1 cellular context compared by ENCODE assay signal in the genomic region with DNA sequence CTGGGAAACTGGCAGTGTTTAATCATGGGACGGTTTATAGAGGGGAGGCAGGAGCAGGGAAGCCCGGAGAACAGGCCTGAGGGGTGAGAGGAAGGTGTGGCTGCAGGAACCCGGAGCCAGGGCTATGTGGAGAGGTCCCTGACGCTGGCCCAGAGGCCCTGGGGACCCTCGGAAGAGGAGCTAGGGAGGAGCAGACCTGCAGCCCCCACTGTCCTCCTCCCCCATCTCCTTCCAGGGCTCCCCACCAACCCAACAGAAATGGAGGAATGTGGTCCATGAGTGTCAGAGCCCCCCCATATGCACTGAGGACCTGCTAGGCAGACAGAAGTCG.
TF ChIP-seq lines count a peak whose summit lies in the region.

No MANE protein-coding gene starts in this region.

TF ChIP-seq in HCT116, 20 proteins besides CTCF, POLR2A, EP300 and RAD21 (continued from another document):
- TF ChIP-seq ZFX (IDR thresholded peaks at IDR 0.05), result no peak
- no peak for TF ChIP-seq EGR1 (IDR thresholded peaks at IDR 0.05; ENCODE audit: low read depth)
- TF ChIP-seq, protein P1, sequence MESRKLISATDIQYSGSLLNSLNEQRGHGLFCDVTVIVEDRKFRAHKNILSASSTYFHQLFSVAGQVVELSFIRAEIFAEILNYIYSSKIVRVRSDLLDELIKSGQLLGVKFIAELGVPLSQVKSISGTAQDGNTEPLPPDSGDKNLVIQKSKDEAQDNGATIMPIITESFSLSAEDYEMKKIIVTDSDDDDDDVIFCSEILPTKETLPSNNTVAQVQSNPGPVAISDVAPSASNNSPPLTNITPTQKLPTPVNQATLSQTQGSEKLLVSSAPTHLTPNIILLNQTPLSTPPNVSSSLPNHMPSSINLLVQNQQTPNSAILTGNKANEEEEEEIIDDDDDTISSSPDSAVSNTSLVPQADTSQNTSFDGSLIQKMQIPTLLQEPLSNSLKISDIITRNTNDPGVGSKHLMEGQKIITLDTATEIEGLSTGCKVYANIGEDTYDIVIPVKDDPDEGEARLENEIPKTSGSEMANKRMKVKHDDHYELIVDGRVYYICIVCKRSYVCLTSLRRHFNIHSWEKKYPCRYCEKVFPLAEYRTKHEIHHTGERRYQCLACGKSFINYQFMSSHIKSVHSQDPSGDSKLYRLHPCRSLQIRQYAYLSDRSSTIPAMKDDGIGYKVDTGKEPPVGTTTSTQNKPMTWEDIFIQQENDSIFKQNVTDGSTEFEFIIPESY (IDR thresholded peaks at IDR 0.05; ENCODE audit: extremely low read depth, insufficient replicate concordance, low read length), result no peak
- no peak for TF ChIP-seq TCF7L2 (IDR thresholded peaks at IDR 0.05; ENCODE audit: borderline replicate concordance, extremely low read depth, insufficient read depth, insufficient read length)
- TF ChIP-seq EZH2phosphoT487 (IDR thresholded peaks at IDR 0.05; ENCODE audit: borderline replicate concordance), result no peak
- TF ChIP-seq POLR2AphosphoS5 (IDR thresholded peaks at IDR 0.05; ENCODE audit: low read depth, low read length), result no peak
- no peak for TF ChIP-seq ZNF274 (IDR thresholded peaks at IDR 0.05; ENCODE audit: low read depth, low read length)
- TF ChIP-seq, protein P2, sequence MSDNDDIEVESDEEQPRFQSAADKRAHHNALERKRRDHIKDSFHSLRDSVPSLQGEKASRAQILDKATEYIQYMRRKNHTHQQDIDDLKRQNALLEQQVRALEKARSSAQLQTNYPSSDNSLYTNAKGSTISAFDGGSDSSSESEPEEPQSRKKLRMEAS (IDR thresholded peaks at IDR 0.05), result no peak
- no peak for TF ChIP-seq YY1 (IDR thresholded peaks at IDR 0.05; ENCODE audit: extremely low read depth, insufficient replicate concordance, low read depth, low read length)
- TF ChIP-seq, protein P3, sequence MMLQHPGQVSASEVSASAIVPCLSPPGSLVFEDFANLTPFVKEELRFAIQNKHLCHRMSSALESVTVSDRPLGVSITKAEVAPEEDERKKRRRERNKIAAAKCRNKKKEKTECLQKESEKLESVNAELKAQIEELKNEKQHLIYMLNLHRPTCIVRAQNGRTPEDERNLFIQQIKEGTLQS (IDR thresholded peaks at IDR 0.05), result no peak
- no peak for TF ChIP-seq ELF1 (IDR thresholded peaks at IDR 0.05; ENCODE audit: borderline replicate concordance, low read depth)
